In genomic region chr2:147156970-147157369, GRCh38 we compare ENCODE assay signal across 26 cellular contexts.
"Had no signal": no experiment of that assay in that cellular context is flagged by ENCODE, and none has a peak within 500 bp of the region (broad histone marks: within the 10 kb centered on the region; RNA-seq: fewer than 3 reads in every experiment).

No MANE protein-coding gene starts in this region.

- H3K27ac ChIP-seq: colonic mucosa, coronary artery, dorsolateral prefrontal cortex, epithelial cell of prostate, esophagus muscularis mucosa, esophagus squamous epithelium, foreskin keratinocyte, gastrocnemius medialis, gastroesophageal sphincter, heart left ventricle, heart right ventricle, hepatocyte had no signal

- H3K27me3 ChIP-seq: colonic mucosa, dorsolateral prefrontal cortex, esophagus muscularis mucosa, esophagus squamous epithelium, foreskin keratinocyte, gastrocnemius medialis, gastroesophageal sphincter, heart left ventricle, heart right ventricle, hepatocyte had no signal

- H3K4me1 Mint-ChIP-seq: endodermal cell had no signal

- DNase-seq: colonic mucosa; cortex of kidney; dermis blood vessel endothelial cell; effector CD4-positive, alpha-beta T cell; effector CD8-positive, alpha-beta T cell; effector memory CD4-positive, alpha-beta T cell; effector memory CD8-positive, alpha-beta T cell; endodermal cell; erythroblast; esophagus squamous epithelium; foreskin fibroblast; foreskin keratinocyte; foreskin melanocyte; gastrocnemius medialis; glutamatergic neuron; head of caudate nucleus; heart left ventricle; heart right ventricle had no signal

- H3K9me3 Mint-ChIP-seq: effector memory CD8-positive, alpha-beta T cell had no signal

- H3K36me3 ChIP-seq: colonic mucosa, esophagus muscularis mucosa, esophagus squamous epithelium, gastrocnemius medialis, gastroesophageal sphincter, heart left ventricle, heart right ventricle had no signal

- H3K4me2 ChIP-seq: hepatocyte had no signal

- H3K9me3 ChIP-seq: colonic mucosa, esophagus muscularis mucosa, esophagus squamous epithelium, gastrocnemius medialis, gastroesophageal sphincter, heart left ventricle had no signal

- H2AFZ ChIP-seq: hepatocyte had no signal

- H3K4me3 ChIP-seq: colonic mucosa, coronary artery, dorsolateral prefrontal cortex, esophagus muscularis mucosa, esophagus squamous epithelium, gastrocnemius medialis, gastroesophageal sphincter, heart left ventricle, heart right ventricle, hepatocyte had no signal

- H3K27ac Mint-ChIP-seq: dendritic cell treated with granulocyte-macrophage colony-stimulating factor and Interleukin-4, amounts not matched to agents 40 ng/mL and 50 ng/mL, for 4 days; effector memory CD8-positive, alpha-beta T cell; endodermal cell had no signal

- H3K4me3 Mint-ChIP-seq: dendritic cell treated with granulocyte-macrophage colony-stimulating factor and Interleukin-4, amounts not matched to agents 40 ng/mL and 50 ng/mL, for 4 days; effector memory CD8-positive, alpha-beta T cell; endodermal cell had no signal

- H3K79me2 ChIP-seq: hepatocyte had no signal

- H3K4me1 ChIP-seq: colonic mucosa, esophagus muscularis mucosa, esophagus squamous epithelium, foreskin keratinocyte, gastrocnemius medialis, gastroesophageal sphincter, heart left ventricle, heart right ventricle had no signal

- ATAC-seq: effector memory CD8-positive, alpha-beta T cell; esophagus mucosa; foreskin keratinocyte; gastrocnemius medialis; gastroesophageal sphincter; heart left ventricle; heart right ventricle had no signal
